ENCODE assay signal across 8 cellular contexts in genomic region chr7:11427686-11428273, GRCh38.
DNase-seq lines count a peak whose midpoint lies in the region; ATAC-seq and TF ChIP-seq lines count a peak whose summit lies in the region.

No MANE protein-coding gene starts in this region.

- ATAC-seq in GM18505 (IDR thresholded peaks at IDR 0.05; ENCODE audit: unreplicated experiment), result peak; percentile 70
- peak; percentile 74 for ATAC-seq in HG03520 (IDR thresholded peaks at IDR 0.05; ENCODE audit: unreplicated experiment)
- no peak for ATAC-seq in activated CD4-positive, CD25-positive, alpha-beta regulatory T cell treated with anti-CD3 and anti-CD28 coated beads, Interleukin-2, amount 50 U/mL, for 24 hours

- peak; percentile 30 for DNase-seq in AG08396 (ENCODE audit: low spot score)
- peak; percentile 39 for DNase-seq in NCI-H774 (lab: John Stamatoyannopoulos, UW)
- DNase-seq in cerebellum (ENCODE audit: low spot score), result peak; percentile 40
- peak; percentile 83 to 85 for DNase-seq in lung microvascular endothelial cell (ENCODE audit: low read depth in 2 of 2)
- no peak for DNase-seq in stimulated activated naive CD4-positive, alpha-beta T cell treated with Interleukin-2 at 50 U/mL for 16 hours (lab: John Stamatoyannopoulos, UW)

- no peak for TF ChIP-seq POLR2A in GM18505 (IDR thresholded peaks at IDR 0.05; ENCODE audit: borderline replicate concordance, extremely low read depth, insufficient read depth, insufficient read length)

Comparison
In these comparisons a context has a peak if more than half of its experiments do, and no peak if none do; other contexts are left out.
1. ATAC-seq: peak in GM18505 (single experiment) and HG03520 (single experiment); none in activated CD4-positive, CD25-positive, alpha-beta regulatory T cell treated with anti-CD3 and anti-CD28 coated beads, Interleukin-2, amount 50 U/mL, for 24 hours (0 of 2).